8 cellular contexts compared by ENCODE assay signal in genomic region chr1:37763791-37764741, GRCh38. TPM values are rescaled to one million over a fixed set of nuclear protein-coding genes. Genes with fewer than 3 reads are reported as not detected.
DNase-seq lines count a peak whose midpoint lies in the region; ATAC-seq and TF ChIP-seq lines count a peak whose summit lies in the region.

No MANE protein-coding gene starts in this region.

- H2BK120ac ChIP-seq in neuronal stem cell (ENCODE audit: low read depth, low read length) = no peak overlapping the region

- H3K4me3 ChIP-seq in neuronal stem cell (ENCODE audit: low read length in 2 of 2) = no peak overlapping the region

- peaks cover 0 to 8% of the 10 kb centered on the region in 2 donors for H3K9me3 ChIP-seq in neuronal stem cell (replicated peaks in 1 of 2; ENCODE audit: control insufficient read depth in 2 of 2, insufficient read depth in 1 of 2, low read depth in 1 of 2, low read length in 2 of 2)

- ATAC-seq in GM21576 (IDR thresholded peaks at IDR 0.05; ENCODE audit: unreplicated experiment) (no peak), omental fat pad (ENCODE audit: low FRiP score) (no peak)

- H2AFZ ChIP-seq in neuronal stem cell (ENCODE audit: low read length) = no peak overlapping the region

- peak; percentile 37 for DNase-seq in NCI-H748 (lab: John Stamatoyannopoulos, UW; ENCODE audit: unreplicated experiment)
- DNase-seq in NCI-H748 treated with DMSO at 0.1 percent for 48 hours (lab: John Stamatoyannopoulos, UW) = no peak
- peak; percentile 69 for DNase-seq in RPMI8226
- DNase-seq in ecto neural progenitor cell (ENCODE audit: low spot score) = peak; percentile 89
- peak; percentile 82 for DNase-seq in neuronal stem cell (ENCODE audit: low spot score)
- DNase-seq in NCI-H446 treated with DMSO at 0.1 percent for 48 hours (lab: John Stamatoyannopoulos, UW) = no peak
- no peak for DNase-seq in omental fat pad (ENCODE audit: low spot score)

- peaks cover 2% of the 10 kb centered on the region for H3K79me1 ChIP-seq in neuronal stem cell (ENCODE audit: low read depth, low read length)

- H2BK5ac ChIP-seq in neuronal stem cell (ENCODE audit: low read length) = no peak overlapping the region

- no peak for TF ChIP-seq CTCF in omental fat pad (IDR thresholded peaks at IDR 0.05)

- H2AK5ac ChIP-seq in neuronal stem cell (ENCODE audit: low read depth, low read length) = no peak overlapping the region

- H3K23ac ChIP-seq in neuronal stem cell (ENCODE audit: low read depth, low read length, poor library complexity) = peak overlapping the region; percentile 39

- no peaks in the 10 kb centered on the region for H3K36me3 ChIP-seq in neuronal stem cell (replicated peaks in 1 of 2; ENCODE audit: control insufficient read depth in 2 of 2, insufficient read depth in 2 of 2, low read length in 2 of 2)

- peaks cover 16 to 93% (median 73%) of the 10 kb centered on the region in 3 experiments for H3K27me3 ChIP-seq in neuronal stem cell (ENCODE audit: control insufficient read depth in 3 of 3, insufficient read depth in 3 of 3, low read depth in 1 of 3, low read length in 3 of 3)

- H3K4me2 ChIP-seq in neuronal stem cell (ENCODE audit: insufficient read depth, low read length, poor library complexity, severe bottlenecking) = no peak overlapping the region

- H4K91ac ChIP-seq in neuronal stem cell (ENCODE audit: low read depth, low read length, poor library complexity) = no peak overlapping the region

- peaks cover 4 to 8% of the 10 kb centered on the region in 2 donors for H3K4me1 ChIP-seq in neuronal stem cell (ENCODE audit: control insufficient read depth in 2 of 2, insufficient read depth in 1 of 2, low read depth in 1 of 2, low read length in 2 of 2)

- H3K9ac ChIP-seq in neuronal stem cell (ENCODE audit: low read depth, low read length, poor library complexity) = peak overlapping the region; percentile 1

- H3K27ac ChIP-seq in neuronal stem cell (replicated peaks; ENCODE audit: low read length) = no peak overlapping the region

- H3K18ac ChIP-seq in neuronal stem cell (ENCODE audit: low read length) = no peak overlapping the region

- no peak overlapping the region for H3K14ac ChIP-seq in neuronal stem cell (ENCODE audit: low read length)

- H3K4ac ChIP-seq in neuronal stem cell (ENCODE audit: low read length) = no peak overlapping the region

- no peak overlapping the region for H4K8ac ChIP-seq in neuronal stem cell (ENCODE audit: low read depth, low read length)

- H2BK15ac ChIP-seq in neuronal stem cell (ENCODE audit: low read length) = no peak overlapping the region

- H2BK12ac ChIP-seq in neuronal stem cell (ENCODE audit: low read length) = no peak overlapping the region

- WGBS in neuronal stem cell (ENCODE audit: extremely low coverage in 2 of 2, insufficient read length in 2 of 2, insufficient replicate concordance in 1 of 2), 2 donors = no CpG with 5 or more reads among the region's 51 CpGs

RNA-seq across cellular contexts. Expression of gene EPHA10, which starts 0.9 kb away (rescaled TPM):
- polyA plus RNA-seq in neuronal stem cell (2013, experiment 1 of 2) = 0.31 TPM
- polyA plus RNA-seq in neuronal stem cell (2013, experiment 2 of 2) = 0.21 TPM
- under 1 TPM in 1 of 4 donors, not detected in 3; 0.12 TPM for total RNA-seq in omental fat pad

RNA-seq across cellular contexts. Expression of gene MANEAL, which starts 29.6 kb away (rescaled TPM):
- polyA plus RNA-seq in neuronal stem cell (2013, experiment 1 of 2) = 0.39 TPM
- 0.48 TPM for polyA plus RNA-seq in neuronal stem cell (2013, experiment 2 of 2)
- total RNA-seq in omental fat pad = 1 to 10 TPM in 2 of 4 donors, under 1 TPM in 2; 0.79 to 1.4 (median 1.1) TPM

RNA-seq across cellular contexts. Expression of gene C1orf122, which starts 43.5 kb away (rescaled TPM):
- 49.0 TPM for polyA plus RNA-seq in neuronal stem cell (2013, experiment 1 of 2)
- polyA plus RNA-seq in neuronal stem cell (2013, experiment 2 of 2) = 46.6 TPM
- total RNA-seq in omental fat pad = 10 to 100 TPM; 53.6 to 86.9 (median 71.2) TPM

RNA-seq across cellular contexts. Expression of gene YRDC, which starts 43.9 kb away (rescaled TPM):
- polyA plus RNA-seq in neuronal stem cell (2013, experiment 1 of 2) = 12.0 TPM
- polyA plus RNA-seq in neuronal stem cell (2013, experiment 2 of 2) = 11.6 TPM
- 10 to 100 TPM; 14.7 to 28.6 (median 16.0) TPM for total RNA-seq in omental fat pad

Comparison
In these comparisons a context has a peak if more than half of its experiments do, and no peak if none do; other contexts are left out.
1. DNase-seq: peak in NCI-H748 (single experiment), RPMI8226 (single experiment), ecto neural progenitor cell (single experiment) and neuronal stem cell (single experiment); none in NCI-H748 treated with DMSO at 0.1 percent for 48 hours (single experiment), NCI-H446 treated with DMSO at 0.1 percent for 48 hours (single experiment) and omental fat pad (single experiment).